In genomic region chr9:5832093-5832542, GRCh38 we compare ENCODE assay signal across 1 cellular context.
TF ChIP-seq lines count a peak whose summit lies in the region.

No MANE protein-coding gene starts in this region.

TF ChIP-seq in K562, 482 proteins besides CTCF, POLR2A, EP300 and RAD21 (continued from another document):
- TF ChIP-seq TBP (optimal IDR thresholded peaks at IDR 0.05; ENCODE audit: low read depth, low read length): peak; percentile 31
- no peak for TF ChIP-seq ZKSCAN1 (IDR thresholded peaks at IDR 0.05; ENCODE audit: low read depth, low read length)
- TF ChIP-seq ZKSCAN8 (CRISPR knock-in tag; IDR thresholded peaks at IDR 0.05): no peak
- TF ChIP-seq ZNF57 (CRISPR knock-in tag; IDR thresholded peaks at IDR 0.05): no peak
- TF ChIP-seq NFRKB (IDR thresholded peaks at IDR 0.05; ENCODE audit: low read depth): no peak
- TF ChIP-seq MTF1 (CRISPR knock-in tag; IDR thresholded peaks at IDR 0.05; ENCODE audit: borderline replicate concordance): no peak
- TF ChIP-seq ZNF12 (CRISPR knock-in tag; IDR thresholded peaks at IDR 0.05): no peak
- TF ChIP-seq, protein P1, sequence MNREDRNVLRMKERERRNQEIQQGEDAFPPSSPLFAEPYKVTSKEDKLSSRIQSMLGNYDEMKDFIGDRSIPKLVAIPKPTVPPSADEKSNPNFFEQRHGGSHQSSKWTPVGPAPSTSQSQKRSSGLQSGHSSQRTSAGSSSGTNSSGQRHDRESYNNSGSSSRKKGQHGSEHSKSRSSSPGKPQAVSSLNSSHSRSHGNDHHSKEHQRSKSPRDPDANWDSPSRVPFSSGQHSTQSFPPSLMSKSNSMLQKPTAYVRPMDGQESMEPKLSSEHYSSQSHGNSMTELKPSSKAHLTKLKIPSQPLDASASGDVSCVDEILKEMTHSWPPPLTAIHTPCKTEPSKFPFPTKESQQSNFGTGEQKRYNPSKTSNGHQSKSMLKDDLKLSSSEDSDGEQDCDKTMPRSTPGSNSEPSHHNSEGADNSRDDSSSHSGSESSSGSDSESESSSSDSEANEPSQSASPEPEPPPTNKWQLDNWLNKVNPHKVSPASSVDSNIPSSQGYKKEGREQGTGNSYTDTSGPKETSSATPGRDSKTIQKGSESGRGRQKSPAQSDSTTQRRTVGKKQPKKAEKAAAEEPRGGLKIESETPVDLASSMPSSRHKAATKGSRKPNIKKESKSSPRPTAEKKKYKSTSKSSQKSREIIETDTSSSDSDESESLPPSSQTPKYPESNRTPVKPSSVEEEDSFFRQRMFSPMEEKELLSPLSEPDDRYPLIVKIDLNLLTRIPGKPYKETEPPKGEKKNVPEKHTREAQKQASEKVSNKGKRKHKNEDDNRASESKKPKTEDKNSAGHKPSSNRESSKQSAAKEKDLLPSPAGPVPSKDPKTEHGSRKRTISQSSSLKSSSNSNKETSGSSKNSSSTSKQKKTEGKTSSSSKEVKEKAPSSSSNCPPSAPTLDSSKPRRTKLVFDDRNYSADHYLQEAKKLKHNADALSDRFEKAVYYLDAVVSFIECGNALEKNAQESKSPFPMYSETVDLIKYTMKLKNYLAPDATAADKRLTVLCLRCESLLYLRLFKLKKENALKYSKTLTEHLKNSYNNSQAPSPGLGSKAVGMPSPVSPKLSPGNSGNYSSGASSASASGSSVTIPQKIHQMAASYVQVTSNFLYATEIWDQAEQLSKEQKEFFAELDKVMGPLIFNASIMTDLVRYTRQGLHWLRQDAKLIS (CRISPR knock-in tag; IDR thresholded peaks at IDR 0.05): no peak
- TF ChIP-seq MYC (IDR thresholded peaks at IDR 0.05; ENCODE audit: low read depth, low read length): peak; percentile 12; the same call in 1 of the 2 replicates
- no peak for TF ChIP-seq MYC (CRISPR knock-in tag; IDR thresholded peaks at IDR 0.05; ENCODE audit: borderline replicate concordance, low read depth)
- TF ChIP-seq NR1H2 (CRISPR knock-in tag; IDR thresholded peaks at IDR 0.05): no peak
- TF ChIP-seq SRF (CRISPR knock-in tag; IDR thresholded peaks at IDR 0.05): no peak
- no peak for TF ChIP-seq ASH1L (IDR thresholded peaks at IDR 0.05; ENCODE audit: borderline replicate concordance, low read depth, partially characterized antibody)
- TF ChIP-seq HMBOX1 (IDR thresholded peaks at IDR 0.05): 0 out of 2 replicates have a peak, but pooled peaks have one; percentile 15
- TF ChIP-seq ZNF668 (CRISPR knock-in tag; IDR thresholded peaks at IDR 0.05): no peak
- no peak for TF ChIP-seq ZBTB34 (CRISPR knock-in tag; IDR thresholded peaks at IDR 0.05)
- TF ChIP-seq HINFP (tag; conservative IDR thresholded peaks at IDR 0.05; ENCODE audit: low read depth): no peak
- TF ChIP-seq ZNF384 (IDR thresholded peaks at IDR 0.05; ENCODE audit: low read depth, low read length): 0 out of 2 replicates have a peak, but pooled peaks have one; percentile 34
- no peak for TF ChIP-seq HDAC2 (IDR thresholded peaks at IDR 0.05)
- TF ChIP-seq ATF7 (IDR thresholded peaks at IDR 0.05): no peak
- TF ChIP-seq ERF (CRISPR knock-in tag; IDR thresholded peaks at IDR 0.05): no peak
- no peak for TF ChIP-seq RUNX1 (IDR thresholded peaks at IDR 0.05; ENCODE audit: low read depth)
- no peak for TF ChIP-seq SP2 (IDR thresholded peaks at IDR 0.05; ENCODE audit: extremely low read depth, low read depth, low read length, poor library complexity, severe bottlenecking)
- TF ChIP-seq ZNF695 (CRISPR knock-in tag; IDR thresholded peaks at IDR 0.05): no peak
- no peak for TF ChIP-seq ZNF263 (CRISPR knock-in tag; IDR thresholded peaks at IDR 0.05; ENCODE audit: borderline replicate concordance)
- TF ChIP-seq ATF1 (CRISPR knock-in tag; IDR thresholded peaks at IDR 0.05): no peak
- TF ChIP-seq ATF1 (tag; IDR thresholded peaks at IDR 0.05): no peak
- 0 out of 2 replicates have a peak, but pooled peaks have one; percentile 7 for TF ChIP-seq CBFA2T3 (IDR thresholded peaks at IDR 0.05)
- no peak for TF ChIP-seq ADNP (tag; IDR thresholded peaks at IDR 0.05)
- TF ChIP-seq FOXP1 (CRISPR knock-in tag; IDR thresholded peaks at IDR 0.05): no peak
- no peak for TF ChIP-seq SIN3B (IDR thresholded peaks at IDR 0.05; ENCODE audit: low read depth)
